8 cellular contexts compared by ENCODE assay signal in the genomic region with DNA sequence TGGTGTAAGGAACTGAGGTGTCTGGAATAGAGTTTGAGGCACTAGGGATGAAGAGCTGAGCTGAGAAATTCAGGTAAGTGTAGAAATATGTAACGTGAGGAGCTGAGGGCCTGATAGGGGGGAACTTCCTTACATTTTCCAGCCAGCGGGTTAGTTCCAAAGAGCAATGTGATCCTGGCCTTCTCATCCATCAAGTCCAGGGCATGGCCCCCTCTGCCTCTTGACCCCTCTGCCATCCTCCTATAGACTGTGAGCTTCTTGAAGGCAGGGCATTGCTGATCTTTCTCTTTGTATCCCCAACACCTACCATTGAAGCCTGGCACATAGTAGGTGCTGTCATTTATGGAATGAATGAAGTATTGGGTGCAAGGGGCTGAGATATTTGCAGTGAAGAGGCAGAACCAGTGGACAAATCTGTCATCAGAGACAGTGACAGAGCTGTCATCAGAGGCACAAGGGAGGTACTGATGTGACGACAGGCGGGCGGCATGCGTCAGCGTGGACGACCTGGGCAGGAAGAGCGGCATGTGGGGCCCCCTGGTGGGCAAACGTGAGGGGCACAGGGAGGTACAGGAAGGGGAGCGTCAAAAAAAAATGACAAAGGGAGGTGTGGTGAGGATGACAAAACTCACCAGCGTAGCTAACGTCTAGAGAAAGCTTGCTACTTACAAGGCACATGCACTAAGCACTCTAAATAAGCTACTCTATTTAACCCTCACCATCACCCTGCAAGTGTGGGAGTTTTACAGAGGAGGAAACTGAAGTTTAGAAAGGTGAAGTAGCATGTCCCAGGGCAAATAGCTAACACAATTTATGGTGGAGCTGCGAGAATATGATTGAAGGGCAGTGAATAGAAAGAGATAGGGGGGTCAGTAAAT. TPM values are rescaled to one million over a fixed set of nuclear protein-coding genes. Genes with fewer than 3 reads are reported as not detected.
DNase-seq lines count a peak whose midpoint lies in the region; ATAC-seq and TF ChIP-seq lines count a peak whose summit lies in the region.

No MANE protein-coding gene starts in this region.

- intact Hi-C loops in thyroid gland (cut with DNase I) = loop anchor here (2.0 to 10.0 kb wide), 3 partner anchors 33 to 195 kb away; partner anchors contain the start of gene NDST2

- TF ChIP-seq POLR2A in thyroid gland (IDR thresholded peaks at IDR 0.05) = no peak

- no peaks in the 10 kb centered on the region for H3K9me2 ChIP-seq in DOHH2 (replicated peaks; ENCODE audit: control insufficient read depth, low read length)

- H3K9me3 ChIP-seq in DOHH2 (ENCODE audit: control insufficient read depth, insufficient read depth, low read length) = no peaks in the 10 kb centered on the region
- no peaks in the 10 kb centered on the region for H3K9me3 ChIP-seq in parathyroid adenoma (ENCODE audit: control insufficient read depth, low read length)
- H3K9me3 ChIP-seq in thyroid gland = no peaks in the 10 kb centered on the region

- H3K4me1 ChIP-seq in DOHH2 (ENCODE audit: control insufficient read depth, low read length) = peaks cover 20% of the 10 kb centered on the region
- H3K4me1 ChIP-seq in parathyroid adenoma = peaks cover 3% of the 10 kb centered on the region
- H3K4me1 ChIP-seq in thyroid gland = peaks cover 3 to 13% of the 10 kb centered on the region in 2 donors

- H3K4me3 ChIP-seq in DOHH2 (ENCODE audit: low read length) = no peak overlapping the region
- no peak overlapping the region for H3K4me3 ChIP-seq in parathyroid adenoma (ENCODE audit: low read depth, low read length)
- H3K4me3 ChIP-seq in thyroid gland (replicated peaks in 1 of 3) = no peak overlapping the region

- H3K27me3 ChIP-seq in DOHH2 (ENCODE audit: control insufficient read depth, low read length) (0 out of 2 replicates have a peak, but pooled peaks cover 5% of the 10 kb centered on the region), parathyroid adenoma (ENCODE audit: control insufficient read depth, insufficient read depth, low read length) (no peaks in the 10 kb centered on the region), thyroid gland (no peaks in the 10 kb centered on the region)

- no peak overlapping the region for H3K9ac ChIP-seq in parathyroid adenoma

- 15% methylated on average over 14 of the region's 14 CpGs for WGBS in thyroid gland, 2 donors

- H4K20me1 ChIP-seq in DOHH2 (ENCODE audit: control insufficient read depth, insufficient read depth, low read depth, low read length) = no peaks in the 10 kb centered on the region

- peak overlapping the region; percentile 49 for H2AFZ ChIP-seq in parathyroid adenoma

- TF ChIP-seq CTCF in DOHH2 (IDR thresholded peaks at IDR 0.05; ENCODE audit: low read depth, low read length, poor library complexity, severe bottlenecking) (peak; percentile 99), parathyroid adenoma (IDR thresholded peaks at IDR 0.05) (peak; percentile 98), thyroid gland (IDR thresholded peaks at IDR 0.05) (peak; percentile 77 to 96 (median 91))

- H3K27ac ChIP-seq in DOHH2 (ENCODE audit: low read depth, low read length) = no peak overlapping the region
- no peak overlapping the region for H3K27ac ChIP-seq in parathyroid adenoma
- no peak overlapping the region for H3K27ac ChIP-seq in thyroid gland

- no peaks in the 10 kb centered on the region for H3F3A ChIP-seq in DOHH2 (ENCODE audit: control insufficient read depth, insufficient read depth)

- ATAC-seq in GM21619 (IDR thresholded peaks at IDR 0.05; ENCODE audit: unreplicated experiment) = peak; percentile 74

- DNase-seq in KG1 (lab: John Stamatoyannopoulos, UW) = peak; percentile 83
- peak; percentile 91 for DNase-seq in SIG-M5 treated with dmso at 0.1 percent for 504 hours (lab: John Stamatoyannopoulos, UW; ENCODE audit: unreplicated experiment)
- DNase-seq in activated effector memory CD4-positive, alpha-beta T cell treated with anti-CD3 and anti-CD28 coated beads, Interleukin-2, amount 50 U/mL, for 16 hours = peak; percentile 96
- DNase-seq in foreskin melanocyte = peak; percentile 55
- DNase-seq in thyroid gland = peak; percentile 81 to 87

- H3K79me2 ChIP-seq in DOHH2 (ENCODE audit: control insufficient read depth, low read length) (no peaks in the 10 kb centered on the region), parathyroid adenoma (no peaks in the 10 kb centered on the region)

- no peaks in the 10 kb centered on the region for H3K36me3 ChIP-seq in DOHH2 (ENCODE audit: control insufficient read depth, low read length)
- no peaks in the 10 kb centered on the region for H3K36me3 ChIP-seq in parathyroid adenoma (ENCODE audit: control insufficient read depth, insufficient read depth, low read length)
- H3K36me3 ChIP-seq in thyroid gland = no peaks in the 10 kb centered on the region

- peak overlapping the region; percentile 37 for H3K4me2 ChIP-seq in DOHH2 (ENCODE audit: low read length)
- no peak overlapping the region for H3K4me2 ChIP-seq in parathyroid adenoma (ENCODE audit: low read length)

RNA-seq across cellular contexts. Expression of gene CAMK2G, which starts 5.2 kb away (rescaled TPM):
- 10 to 100 TPM; 21.2 to 27.4 (median 22.3) TPM for total RNA-seq in thyroid gland

RNA-seq across cellular contexts. Expression of gene PLAU, which starts 31.4 kb away (rescaled TPM):
- total RNA-seq in thyroid gland = 10 to 100 TPM in 1 of 4 donors, 1 to 10 TPM in 3; 3.8 to 13.3 (median 7.3) TPM
